1 cellular context compared by ENCODE assay signal in genomic region chr6:127342946-127343752, GRCh38.
TF ChIP-seq lines count a peak whose summit lies in the region.

Gene ECHDC1, minus strand, starts transcription at chr6:127343609. Its CDS starts 12,581 bp downstream, at chr6:127331028.

TF ChIP-seq in SK-N-SH, 30 proteins besides CTCF, POLR2A, EP300 and RAD21 (continued from another document):
- peak; percentile 76; the same call in 1 of the 2 replicates for TF ChIP-seq ZBTB33 (IDR thresholded peaks at IDR 0.05; ENCODE audit: borderline replicate concordance, low read depth)
- TF ChIP-seq SMC3 (IDR thresholded peaks at IDR 0.05; ENCODE audit: low read depth, low read length), result no peak
- TF ChIP-seq NFIC (IDR thresholded peaks at IDR 0.05; ENCODE audit: borderline replicate concordance), result no peak
- TF ChIP-seq GATA2 (CRISPR knock-in tag; IDR thresholded peaks at IDR 0.05), result no peak
- TF ChIP-seq IRF3 (IDR thresholded peaks at IDR 0.05; ENCODE audit: low read depth, low read length), result no peak
- no peak for TF ChIP-seq EZH2phosphoT487 (IDR thresholded peaks at IDR 0.05; ENCODE audit: borderline replicate concordance, low read depth)
- peak; percentile 20 for TF ChIP-seq MXI1 (IDR thresholded peaks at IDR 0.05; ENCODE audit: low read depth, low read length)
- TF ChIP-seq MAX (IDR thresholded peaks at IDR 0.05; ENCODE audit: low read depth), result peak; percentile 95
- peak; percentile 62; the same call in 1 of the 2 replicates for TF ChIP-seq USF1 (IDR thresholded peaks at IDR 0.05; ENCODE audit: borderline replicate concordance, low read depth)
- TF ChIP-seq RCOR1 (IDR thresholded peaks at IDR 0.05; ENCODE audit: low read length), result no peak
- no peak for TF ChIP-seq JUND (IDR thresholded peaks at IDR 0.05)
- peak; percentile 84 for TF ChIP-seq ELF1 (IDR thresholded peaks at IDR 0.05)
- TF ChIP-seq SIN3A (IDR thresholded peaks at IDR 0.05; ENCODE audit: borderline replicate concordance, low read depth, low read length), result no peak; the same call in 1 of the 2 replicates
- no peak for TF ChIP-seq TEAD4 (IDR thresholded peaks at IDR 0.05; ENCODE audit: borderline replicate concordance, insufficient read depth)
- peak; percentile 7; the same call in 1 of the 2 replicates for TF ChIP-seq USF2 (IDR thresholded peaks at IDR 0.05; ENCODE audit: borderline replicate concordance, low read depth, low read length)
